Comparison of ENCODE assay signal across 1 cellular context in the genomic region with DNA sequence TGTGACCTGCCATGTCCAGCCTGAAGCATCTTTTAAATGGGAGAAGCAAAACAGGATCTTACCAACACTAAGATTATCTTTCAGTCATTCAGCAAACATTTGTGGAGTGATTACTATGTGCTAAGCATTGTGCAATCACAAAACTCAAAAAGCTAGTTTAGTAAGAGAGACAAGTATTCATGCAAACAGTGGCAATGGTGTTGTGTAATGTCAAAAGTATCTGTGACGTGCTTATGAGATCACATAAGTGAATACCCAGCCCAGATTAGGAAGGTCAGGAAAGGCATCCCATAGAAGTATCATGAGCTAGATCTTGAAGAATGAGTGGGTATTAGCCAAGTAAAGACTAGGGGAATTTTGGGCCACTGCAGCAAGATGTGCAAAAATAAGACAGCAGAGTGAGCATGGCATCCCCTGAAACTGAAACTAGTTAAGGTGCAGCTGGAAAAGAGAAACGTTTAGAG.
TF ChIP-seq lines count a peak whose summit lies in the region.

No MANE protein-coding gene starts in this region.

TF ChIP-seq in K562, 482 proteins besides CTCF, POLR2A, EP300 and RAD21 (continued from another document):
- TF ChIP-seq, protein P1, sequence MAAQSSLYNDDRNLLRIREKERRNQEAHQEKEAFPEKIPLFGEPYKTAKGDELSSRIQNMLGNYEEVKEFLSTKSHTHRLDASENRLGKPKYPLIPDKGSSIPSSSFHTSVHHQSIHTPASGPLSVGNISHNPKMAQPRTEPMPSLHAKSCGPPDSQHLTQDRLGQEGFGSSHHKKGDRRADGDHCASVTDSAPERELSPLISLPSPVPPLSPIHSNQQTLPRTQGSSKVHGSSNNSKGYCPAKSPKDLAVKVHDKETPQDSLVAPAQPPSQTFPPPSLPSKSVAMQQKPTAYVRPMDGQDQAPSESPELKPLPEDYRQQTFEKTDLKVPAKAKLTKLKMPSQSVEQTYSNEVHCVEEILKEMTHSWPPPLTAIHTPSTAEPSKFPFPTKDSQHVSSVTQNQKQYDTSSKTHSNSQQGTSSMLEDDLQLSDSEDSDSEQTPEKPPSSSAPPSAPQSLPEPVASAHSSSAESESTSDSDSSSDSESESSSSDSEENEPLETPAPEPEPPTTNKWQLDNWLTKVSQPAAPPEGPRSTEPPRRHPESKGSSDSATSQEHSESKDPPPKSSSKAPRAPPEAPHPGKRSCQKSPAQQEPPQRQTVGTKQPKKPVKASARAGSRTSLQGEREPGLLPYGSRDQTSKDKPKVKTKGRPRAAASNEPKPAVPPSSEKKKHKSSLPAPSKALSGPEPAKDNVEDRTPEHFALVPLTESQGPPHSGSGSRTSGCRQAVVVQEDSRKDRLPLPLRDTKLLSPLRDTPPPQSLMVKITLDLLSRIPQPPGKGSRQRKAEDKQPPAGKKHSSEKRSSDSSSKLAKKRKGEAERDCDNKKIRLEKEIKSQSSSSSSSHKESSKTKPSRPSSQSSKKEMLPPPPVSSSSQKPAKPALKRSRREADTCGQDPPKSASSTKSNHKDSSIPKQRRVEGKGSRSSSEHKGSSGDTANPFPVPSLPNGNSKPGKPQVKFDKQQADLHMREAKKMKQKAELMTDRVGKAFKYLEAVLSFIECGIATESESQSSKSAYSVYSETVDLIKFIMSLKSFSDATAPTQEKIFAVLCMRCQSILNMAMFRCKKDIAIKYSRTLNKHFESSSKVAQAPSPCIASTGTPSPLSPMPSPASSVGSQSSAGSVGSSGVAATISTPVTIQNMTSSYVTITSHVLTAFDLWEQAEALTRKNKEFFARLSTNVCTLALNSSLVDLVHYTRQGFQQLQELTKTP (IDR thresholded peaks at IDR 0.05; ENCODE audit: low read depth in 1 of 2, partially characterized antibody in 2 of 2) = no peak
- peak; percentile 87 for TF ChIP-seq CEBPB (tag; IDR thresholded peaks at IDR 0.05)
- TF ChIP-seq CEBPG (CRISPR knock-in tag; IDR thresholded peaks at IDR 0.05) = no peak
- TF ChIP-seq CEBPG (tag; conservative IDR thresholded peaks at IDR 0.05 in 1 of 2, IDR thresholded peaks at IDR 0.05 in 1 of 2) = peak; percentile 61 to 66; a peak in 3 of 4 replicates
